In genomic region chr14:95421741-95422140, GRCh38 we compare ENCODE assay signal across 20 cellular contexts.
"Had no signal": no experiment of that assay in that cellular context is flagged by ENCODE, and none has a peak within 500 bp of the region (broad histone marks: within the 10 kb centered on the region; RNA-seq: fewer than 3 reads in every experiment).

No MANE protein-coding gene starts in this region.

- DNase-seq: endodermal cell; foreskin melanocyte; head of caudate nucleus; kidney; left colon; left ventricle myocardium superior; naive thymus-derived CD4-positive, alpha-beta T cell; nephron progenitor cell; stimulated activated CD4-positive, alpha-beta T cell treated with anti-CD3 and anti-CD28 coated beads, Interleukin-2, amount 100 ng/mL, for 24 hours; stimulated activated CD4-positive, alpha-beta T cell treated with anti-CD3 and anti-CD28 coated beads, Interleukin-4, amount 100 ng/mL, for 4 hours; stimulated activated naive CD4-positive, alpha-beta T cell; stomach; substantia nigra; transverse colon had no signal

- H3K4me1 Mint-ChIP-seq: endodermal cell, nephron progenitor cell had no signal

- ATAC-seq: left colon; left ventricle myocardium superior; naive thymus-derived CD4-positive, alpha-beta T cell; sciatic nerve had no signal

- H3K4me3 Mint-ChIP-seq: dendritic cell treated with granulocyte-macrophage colony-stimulating factor and Interleukin-4, amounts not matched to agents 40 ng/mL and 50 ng/mL, for 4 days; endodermal cell; naive thymus-derived CD4-positive, alpha-beta T cell; nephron progenitor cell had no signal

- H3K9me3 ChIP-seq: neutrophil, stomach, thoracic aorta, transverse colon had no signal

- H3K4me3 ChIP-seq: hepatocyte, stomach, thoracic aorta, transverse colon had no signal

- H3K9me3 Mint-ChIP-seq: dendritic cell treated with granulocyte-macrophage colony-stimulating factor and Interleukin-4, amounts not matched to agents 40 ng/mL and 50 ng/mL, for 4 days; endodermal cell had no signal

- H3K27me3 Mint-ChIP-seq: dendritic cell treated with granulocyte-macrophage colony-stimulating factor and Interleukin-4, amounts not matched to agents 40 ng/mL and 50 ng/mL, for 4 days; naive thymus-derived CD4-positive, alpha-beta T cell had no signal

- H3K36me3 ChIP-seq: transverse colon had no signal

- H3K27me3 ChIP-seq: hepatocyte, neutrophil, stomach, transverse colon had no signal

- H3K27ac ChIP-seq: hepatocyte, neutrophil, stomach, thoracic aorta, transverse colon had no signal

- H2AFZ ChIP-seq: hepatocyte had no signal

- H3K79me2 ChIP-seq: hepatocyte had no signal

- H3K4me2 ChIP-seq: hepatocyte had no signal

- H3K27ac Mint-ChIP-seq: dendritic cell treated with granulocyte-macrophage colony-stimulating factor and Interleukin-4, amounts not matched to agents 40 ng/mL and 50 ng/mL, for 4 days; endodermal cell; nephron progenitor cell had no signal

- FAIRE-seq: colon, kidney had no signal

- H3K4me1 ChIP-seq: stomach, transverse colon had no signal
